In the genomic region with DNA sequence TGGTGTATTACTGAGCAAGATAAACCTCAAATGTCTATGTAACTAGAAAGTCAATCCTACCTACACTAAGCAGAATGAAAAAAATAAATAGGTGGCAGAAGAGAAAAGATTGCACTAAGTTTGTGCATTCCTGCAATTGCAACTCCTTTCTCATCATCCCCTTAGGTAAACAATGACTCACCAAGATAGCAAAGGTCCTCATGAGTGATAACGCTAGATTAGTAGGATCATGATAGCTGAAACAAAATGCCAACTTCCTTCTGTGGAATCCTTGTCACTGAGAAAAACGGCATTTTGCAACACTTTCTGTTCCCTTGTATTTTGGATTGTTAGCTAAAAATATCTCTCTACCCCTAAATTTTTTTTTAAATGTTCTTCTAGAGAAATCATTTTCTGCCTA, we compare ENCODE assay signal across 16 cellular contexts.
DNase-seq lines count a peak whose midpoint lies in the region; ATAC-seq lines count a peak whose summit lies in the region.
"Had no signal": no experiment of that assay in that cellular context is flagged by ENCODE, and none has a peak within 500 bp of the region (broad histone marks: within the 10 kb centered on the region; RNA-seq: fewer than 3 reads in every experiment).

No MANE protein-coding gene starts in this region.

- DNase-seq in DMS53 (lab: John Stamatoyannopoulos, UW), result peak; percentile 61
- peak; percentile 85 for DNase-seq in LoVo (ENCODE audit: low spot score)
- peak; percentile 83 for DNase-seq in amniotic epithelial cell (ENCODE audit: low read depth)
- DNase-seq in medulla oblongata (ENCODE audit: extremely low spot score), result peak; percentile 21
- DNase-seq: activated CD4-positive, alpha-beta T cell treated with anti-CD3 and anti-CD28 coated beads, Interleukin-2, amount 10 ng/mL, durations not matched to agents 7 days and 5 days; activated naive CD4-positive, alpha-beta T cell treated with Interleukin-2 at 50 U/mL for 16 hours; GDM1; MG63; NCI-H187 treated with DMSO at 0.1 percent for 48 hours; NCI-H510A; sigmoid colon had no signal

- ATAC-seq in GM21723 (IDR thresholded peaks at IDR 0.05; ENCODE audit: unreplicated experiment), result no peak
- no peak for ATAC-seq in GM18861 (IDR thresholded peaks at IDR 0.05; ENCODE audit: unreplicated experiment)
- no peak for ATAC-seq in GM19452 (IDR thresholded peaks at IDR 0.05; ENCODE audit: unreplicated experiment)
- ATAC-seq in GM21423 (IDR thresholded peaks at IDR 0.05; ENCODE audit: unreplicated experiment), result no peak
- ATAC-seq: SK-N-SH treated with all-trans-retinoic acid at 6 μM for 48 hours had no signal

Comparison
In these comparisons a context has a peak if more than half of its experiments do, and no peak if none do; other contexts are left out.
1. DNase-seq: peak in every context shown above with its lines; median percentile 85 in LoVo; 83 in amniotic epithelial cell; 61 in DMS53; 21 in medulla oblongata.